ENCODE assay signal across 19 cellular contexts in genomic region chr16:21226749-21227148, GRCh38. TPM values are rescaled to one million over a fixed set of nuclear protein-coding genes. Genes with fewer than 3 reads are reported as not detected.
DNase-seq lines count a peak whose midpoint lies in the region; ATAC-seq lines count a peak whose summit lies in the region.
"Had no signal": no experiment of that assay in that cellular context is flagged by ENCODE, and none has a peak within 500 bp of the region (broad histone marks: within the 10 kb centered on the region; RNA-seq: fewer than 3 reads in every experiment).

No MANE protein-coding gene starts in this region.

- ATAC-seq in left lobe of liver, result no peak
- ATAC-seq: Right ventricle myocardium inferior had no signal

- DNase-seq in NCI-H1694 treated with DMSO at 0.1 percent for 48 hours (lab: John Stamatoyannopoulos, UW) (peak; percentile 13), NCI-H1694 (lab: John Stamatoyannopoulos, UW) (no peak), SK-MEL-5 (ENCODE audit: low read depth, low spot score) (peak; percentile 73), foreskin melanocyte (peak; percentile 79), superior temporal gyrus (ENCODE audit: extremely low spot score) (peak; percentile 78), left lobe of liver (ENCODE audit: low spot score) (no peak), putamen (ENCODE audit: low spot score) (no peak), midbrain (lab: John Stamatoyannopoulos, UW) (no peak)
- DNase-seq: BE2C; Caco-2; CD4-positive, CD25-positive, alpha-beta regulatory T cell; EL; NCI-H1417; NCI-H1930; NCI-H748 treated with DMSO at 0.1 percent for 48 hours; NK-92 treated with Interleukin-12 subunit alpha and Interleukin-12 subunit beta, amount 100 ng/mL, for 24 hours; Peyer's patch had no signal

- in situ Hi-C loops in SK-MEL-5 (cut with HindIII; ENCODE audit: low pct_unique_long_range_greater_than_20kb, low sequenced_read_pairs), result no loop called here

RNA-seq across cellular contexts. Expression of gene ANKS4B, which starts 6.8 kb away (rescaled TPM):
- total RNA-seq in SK-MEL-5 (2014; rRNA removed; shearing (Covaris generic)), result not detected in 2 replicates
- 0.14 TPM in 1 of 2 replicates, not detected in the other for polyA plus RNA-seq in SK-MEL-5 (2015; cell fraction: cytosol; rRNA removed)
- not detected in 2 replicates for polyA plus RNA-seq in SK-MEL-5 (2015; cell fraction: nucleus; rRNA removed)
- 13.8 TPM for total RNA-seq in left lobe of liver
- total RNA-seq: CD4-positive, CD25-positive, alpha-beta regulatory T cell; Right ventricle myocardium inferior had no signal
- polyA plus RNA-seq: CD4-positive, CD25-positive, alpha-beta regulatory T cell had no signal

RNA-seq across cellular contexts. Expression of gene ZP2, which starts 15.4 kb away (rescaled TPM):
- not detected in 2 replicates for total RNA-seq in SK-MEL-5 (2014; rRNA removed; shearing (Covaris generic))
- polyA plus RNA-seq in SK-MEL-5 (2015; cell fraction: cytosol; rRNA removed), result not detected in 2 replicates
- polyA plus RNA-seq in SK-MEL-5 (2015; cell fraction: nucleus; rRNA removed), result not detected in 2 replicates
- not detected for total RNA-seq in left lobe of liver
- total RNA-seq: Caco-2; CD4-positive, CD25-positive, alpha-beta regulatory T cell; H1; Right ventricle myocardium inferior had no signal
- polyA plus RNA-seq: CD4-positive, CD25-positive, alpha-beta regulatory T cell; H1 had no signal

RNA-seq across cellular contexts. Expression of gene CRYM, which starts 51.3 kb away (rescaled TPM):
- total RNA-seq in SK-MEL-5 (2014; rRNA removed; shearing (Covaris generic)), result 2.0 and 2.6 TPM in 2 replicates
- 3.3 and 3.4 TPM in 2 replicates for polyA plus RNA-seq in SK-MEL-5 (2015; cell fraction: cytosol; rRNA removed)
- polyA plus RNA-seq in SK-MEL-5 (2015; cell fraction: nucleus; rRNA removed), result 2.4 TPM in 2 replicates
- 7.2 TPM for total RNA-seq in left lobe of liver
- total RNA-seq: Caco-2; CD4-positive, CD25-positive, alpha-beta regulatory T cell had no signal
- polyA plus RNA-seq: CD4-positive, CD25-positive, alpha-beta regulatory T cell had no signal

Comparison
In these comparisons a context has a peak if more than half of its experiments do, and no peak if none do; other contexts are left out.
1. DNase-seq: peak in NCI-H1694 treated with DMSO at 0.1 percent for 48 hours (single experiment), SK-MEL-5 (single experiment), foreskin melanocyte (single experiment) and superior temporal gyrus (single experiment); none in NCI-H1694 (single experiment), left lobe of liver (single experiment), putamen (single experiment) and midbrain (single experiment).
2. RNA of gene ANKS4B, which starts 6.8 kb away (total RNA-seq): 13.8 TPM in left lobe of liver (single experiment); not detected in SK-MEL-5; every median in the first group is over 10 times any median in the second.